26 cellular contexts compared by ENCODE assay signal in the genomic region with DNA sequence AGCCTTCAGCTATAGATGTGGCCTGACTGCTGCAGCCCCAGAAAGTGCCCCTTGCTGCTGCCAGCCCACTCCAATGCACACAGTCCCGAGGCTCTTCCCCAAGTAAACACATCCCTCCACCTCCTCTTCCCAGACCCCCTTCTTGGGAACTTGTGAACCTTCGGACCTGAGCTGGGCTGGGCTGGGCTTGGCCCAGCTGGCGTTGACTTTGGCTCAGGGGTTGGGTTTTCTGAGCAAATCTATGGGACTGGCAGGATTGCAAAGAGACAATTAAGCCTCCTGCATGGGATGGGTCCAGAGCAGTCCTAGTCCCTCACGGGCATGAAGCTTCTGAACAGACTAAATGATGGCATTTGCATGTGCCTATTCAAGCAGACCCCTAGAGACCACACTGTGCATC. TPM values are rescaled to one million over a fixed set of nuclear protein-coding genes. Genes with fewer than 3 reads are reported as not detected.
DNase-seq lines count a peak whose midpoint lies in the region; ATAC-seq, FAIRE-seq and TF ChIP-seq lines count a peak whose summit lies in the region.
"Had no signal": no experiment of that assay in that cellular context is flagged by ENCODE, and none has a peak within 500 bp of the region (broad histone marks: within the 10 kb centered on the region; RNA-seq: fewer than 3 reads in every experiment).

No MANE protein-coding gene starts in this region.

- WGBS in prostate gland: 21% methylated on average over 4 of the region's 4 CpGs
- WGBS in ovary, 3 donors: 54 to 64% (median 60%) methylated on average over 4 of the region's 4 CpGs

- peak in 1 of 2 donors; percentile 15 for TF ChIP-seq POLR2A in Peyer's patch (IDR thresholded peaks at IDR 0.05)
- no peak for TF ChIP-seq POLR2A in prostate gland (IDR thresholded peaks at IDR 0.05)
- no peak for TF ChIP-seq POLR2A in ovary (IDR thresholded peaks at IDR 0.05)

- TF ChIP-seq EP300 in ovary (IDR thresholded peaks at IDR 0.05): no peak

- H3K4me3 ChIP-seq in Peyer's patch (no peak overlapping the region), prostate gland (no peak overlapping the region), ovary (no peak overlapping the region)
- H3K4me3 ChIP-seq: A549, GM23248 had no signal

- TF ChIP-seq CTCF in 22Rv1 (IDR thresholded peaks at IDR 0.05) (no peak), Peyer's patch (IDR thresholded peaks at IDR 0.05) (no peak), prostate gland (IDR thresholded peaks at IDR 0.05) (no peak), ovary (IDR thresholded peaks at IDR 0.05) (no peak)

- H3K27ac ChIP-seq in 22Rv1: 0 out of 2 replicates have a peak overlapping the region, but pooled peaks have one; percentile 12
- peak overlapping the region in 3 of 4 donors; percentile 70 to 91 (median 81) for H3K27ac ChIP-seq in Peyer's patch
- peak overlapping the region; percentile 84 to 87 for H3K27ac ChIP-seq in prostate gland
- H3K27ac ChIP-seq in ovary: no peak overlapping the region
- H3K27ac ChIP-seq: A549, GM23248 had no signal

- no peak for FAIRE-seq in HTR-8/SVneo (lab: Jason Lieb, UNC)
- FAIRE-seq: A549 had no signal

- H3K9me3 ChIP-seq in Peyer's patch: no peaks in the 10 kb centered on the region
- H3K9me3 ChIP-seq in prostate gland: no peaks in the 10 kb centered on the region
- H3K9me3 ChIP-seq in ovary: no peaks in the 10 kb centered on the region
- H3K9me3 ChIP-seq: A549, BE2C, SK-N-SH had no signal

- ATAC-seq in left colon (peak; percentile 52), HG03108 (IDR thresholded peaks at IDR 0.05; ENCODE audit: unreplicated experiment) (no peak)
- ATAC-seq: A549 had no signal

- H3K36me3 ChIP-seq in Peyer's patch (peaks cover 0 to 10% (median 0%) of the 10 kb centered on the region in 3 donors), prostate gland (no peaks in the 10 kb centered on the region), ovary (no peaks in the 10 kb centered on the region)
- H3K36me3 ChIP-seq: BE2C had no signal

- H3K4me1 ChIP-seq in Peyer's patch (peaks cover 0 to 50% (median 8%) of the 10 kb centered on the region in 4 donors), prostate gland (replicated peaks) (peaks cover 23% of the 10 kb centered on the region), ovary (ENCODE audit: insufficient read depth) (no peaks in the 10 kb centered on the region)
- H3K4me1 ChIP-seq: A549, BE2C had no signal

- DNase-seq in Peyer's patch (peak in 2 of 3 donors; percentile 54 to 70), left colon (peak in 1 of 2 donors; percentile 62), prostate gland (ENCODE audit: low spot score) (peak; percentile 34), HTR-8/SVneo (ENCODE audit: insufficient read length, low spot score) (no peak), C1 segment of cervical spinal cord (lab: John Stamatoyannopoulos, UW) (no peak), ovary (no peak)
- DNase-seq: BE2C; CD4-positive, CD25-positive, alpha-beta regulatory T cell; COR-L47; DMS 273 treated with DMSO at 0.1 percent for 48 hours; DMS79 treated with DMSO at 0.1 percent for 48 hours; GM23248; H9; KBM-7; NCI-H1092; NCI-H1436; NCI-H187 treated with DMSO at 0.1 percent for 48 hours; NCI-H2107; NCI-H446 treated with DMSO at 0.1 percent for 48 hours; NCI-H526 treated with DMSO at 0.1 percent for 48 hours; OCI-M1; SIG-M5; SK-N-SH had no signal

- H3K27me3 ChIP-seq in Peyer's patch: no peaks in the 10 kb centered on the region
- H3K27me3 ChIP-seq in prostate gland (replicated peaks; ENCODE audit: insufficient read depth): no peaks in the 10 kb centered on the region
- H3K27me3 ChIP-seq in ovary: no peaks in the 10 kb centered on the region
- H3K27me3 ChIP-seq: BE2C had no signal

- intact Hi-C loops in left colon (cut with DNase I, micrococcal nuclease) (no loop called here), prostate gland (cut with DNase I) (no loop called here), ovary (cut with DNase I) (no loop called here)

RNA-seq across cellular contexts. Expression of a gene that starts 14.7 kb away (rescaled TPM):
- total RNA-seq in Peyer's patch (100 to 1,000 TPM in 3 of 4 donors, 10 to 100 TPM in 1; 52.8 to 320 (median 270) TPM), left colon (100 to 1,000 TPM; 128 to 137 TPM), prostate gland (100 to 1,000 TPM in 1 of 2 donors, 10 to 100 TPM in 1; 98.5 to 226 TPM), ovary (1 to 10 TPM in 2 of 7 donors, under 1 TPM in 5; 0.12 to 2.0 (median 0.25) TPM)
- polyA plus RNA-seq in ovary: 1 to 10 TPM in 1 of 2 donors, under 1 TPM in 1; 0.47 to 2.2 TPM
- total RNA-seq: GM23248 had no signal
- polyA plus RNA-seq: GM23248, SK-N-SH had no signal

Comparison
In these comparisons a context has a peak if more than half of its experiments do, and no peak if none do; other contexts are left out.
1. H3K27ac ChIP-seq: peak in 22Rv1 (single experiment), Peyer's patch (3 of 4) and prostate gland (2 of 2); none in ovary (0 of 2).
2. DNase-seq: peak in Peyer's patch (2 of 3) and prostate gland (single experiment); none in HTR-8/SVneo (single experiment), C1 segment of cervical spinal cord (0 of 14) and ovary (0 of 5).
3. RNA of a gene that starts 14.7 kb away (total RNA-seq): 52.8 to 320 TPM in Peyer's patch, 98.5 to 226 TPM in prostate gland and 128 to 137 TPM in left colon; 0.12 to 2.0 TPM in ovary; every median in the first group is over 10 times any median in the second.